In genomic region chr1:114511048-114511785, GRCh38 we compare ENCODE assay signal across 8 cellular contexts.
DNase-seq lines count a peak whose midpoint lies in the region; TF ChIP-seq lines count a peak whose summit lies in the region.

TSS of gene TRIM33 (minus strand) at chr1:114511203. CDS start at chr1:114511076, 127 bp downstream.

- DNase-seq in GM04504 (ENCODE audit: low read depth) (peak; percentile 83), HFF-Myc (ENCODE audit: extremely low read depth, low read depth) (peak; percentile 68), MV-4-11 (lab: John Stamatoyannopoulos, UW) (peak; percentile 88), SK-N-MC (ENCODE audit: low read depth, low spot score) (peak; percentile 45), germinal center (ENCODE audit: low spot score) (peak; percentile 92), non-pigmented ciliary epithelial cell (ENCODE audit: low read depth) (peak; percentile 58), substantia nigra (lab: John Stamatoyannopoulos, UW) (peak; percentile 18 to 95 (median 83))
- DNase-seq in activated naive CD4-positive, alpha-beta T cell treated with anti-CD3 and anti-CD28 coated beads, Interleukin-2, amount 10 ng/mL, durations not matched to agents 7 days and 5 days, result peak; percentile 92

- peaks cover 53% of the 10 kb centered on the region for H3K4me1 Mint-ChIP-seq in activated naive CD4-positive, alpha-beta T cell treated with anti-CD3 and anti-CD28 coated beads, Interleukin-2, amount 10 ng/mL, durations not matched to agents 7 days and 5 days

- TF ChIP-seq CTCF in HFF-Myc (IDR thresholded peaks at IDR 0.05; ENCODE audit: low read depth, low read length, missing control alignments), result no peak

- peaks cover 9% of the 10 kb centered on the region for H3K27me3 Mint-ChIP-seq in activated naive CD4-positive, alpha-beta T cell treated with anti-CD3 and anti-CD28 coated beads, Interleukin-2, amount 10 ng/mL, durations not matched to agents 7 days and 5 days

- peaks cover 19% of the 10 kb centered on the region for H3K36me3 Mint-ChIP-seq in activated naive CD4-positive, alpha-beta T cell treated with anti-CD3 and anti-CD28 coated beads, Interleukin-2, amount 10 ng/mL, durations not matched to agents 7 days and 5 days

- peaks cover 14% of the 10 kb centered on the region for H3K36me3 ChIP-seq in SK-N-MC (ENCODE audit: insufficient read depth, low read length)

- H3K27ac ChIP-seq in SK-N-MC (peak within 1 kb of the TSS; percentile 85), substantia nigra (ENCODE audit: low read depth, low read length, poor library complexity, severe bottlenecking) (peak within 1 kb of the TSS; percentile 88)

- peak within 1 kb of the TSS; percentile 98 for H3K27ac Mint-ChIP-seq in activated naive CD4-positive, alpha-beta T cell treated with anti-CD3 and anti-CD28 coated beads, Interleukin-2, amount 10 ng/mL, durations not matched to agents 7 days and 5 days

- peak within 1 kb of the TSS; percentile 88 for H3K4me3 Mint-ChIP-seq in activated naive CD4-positive, alpha-beta T cell treated with anti-CD3 and anti-CD28 coated beads, Interleukin-2, amount 10 ng/mL, durations not matched to agents 7 days and 5 days

- CTCF ChIA-PET in activated naive CD4-positive, alpha-beta T cell treated with anti-CD3 and anti-CD28 coated beads, Interleukin-2, amount 10 ng/mL, durations not matched to agents 7 days and 5 days (lab: Charles Lee), result interaction anchor here (1.3 to 1.7 kb wide), 2 partner anchors 165 to 532 kb away, joined by 3 to 4 read pairs; partner anchors contain the start of gene OLFML3

- H3K9ac ChIP-seq in SK-N-MC (ENCODE audit: insufficient read length), result peak within 1 kb of the TSS; percentile 90

- H3K4me3 ChIP-seq in HFF-Myc (replicated peaks; ENCODE audit: low read depth, low read length), result peak within 1 kb of the TSS; percentile 88
- H3K4me3 ChIP-seq in SK-N-MC, result peak within 1 kb of the TSS; percentile 91

- no peaks in the 10 kb centered on the region for H3K9me3 ChIP-seq in SK-N-MC (ENCODE audit: low read depth, low read length)

- no peaks in the 10 kb centered on the region for H3K9me3 Mint-ChIP-seq in activated naive CD4-positive, alpha-beta T cell treated with anti-CD3 and anti-CD28 coated beads, Interleukin-2, amount 10 ng/mL, durations not matched to agents 7 days and 5 days

Comparison
In these comparisons a context has a peak if more than half of its experiments do, and no peak if none do; other contexts are left out.
1. Peak in every context shown above with its lines: DNase-seq, H3K4me3 ChIP-seq and H3K27ac ChIP-seq.